Comparison of ENCODE assay signal across 12 cellular contexts in the genomic region with DNA sequence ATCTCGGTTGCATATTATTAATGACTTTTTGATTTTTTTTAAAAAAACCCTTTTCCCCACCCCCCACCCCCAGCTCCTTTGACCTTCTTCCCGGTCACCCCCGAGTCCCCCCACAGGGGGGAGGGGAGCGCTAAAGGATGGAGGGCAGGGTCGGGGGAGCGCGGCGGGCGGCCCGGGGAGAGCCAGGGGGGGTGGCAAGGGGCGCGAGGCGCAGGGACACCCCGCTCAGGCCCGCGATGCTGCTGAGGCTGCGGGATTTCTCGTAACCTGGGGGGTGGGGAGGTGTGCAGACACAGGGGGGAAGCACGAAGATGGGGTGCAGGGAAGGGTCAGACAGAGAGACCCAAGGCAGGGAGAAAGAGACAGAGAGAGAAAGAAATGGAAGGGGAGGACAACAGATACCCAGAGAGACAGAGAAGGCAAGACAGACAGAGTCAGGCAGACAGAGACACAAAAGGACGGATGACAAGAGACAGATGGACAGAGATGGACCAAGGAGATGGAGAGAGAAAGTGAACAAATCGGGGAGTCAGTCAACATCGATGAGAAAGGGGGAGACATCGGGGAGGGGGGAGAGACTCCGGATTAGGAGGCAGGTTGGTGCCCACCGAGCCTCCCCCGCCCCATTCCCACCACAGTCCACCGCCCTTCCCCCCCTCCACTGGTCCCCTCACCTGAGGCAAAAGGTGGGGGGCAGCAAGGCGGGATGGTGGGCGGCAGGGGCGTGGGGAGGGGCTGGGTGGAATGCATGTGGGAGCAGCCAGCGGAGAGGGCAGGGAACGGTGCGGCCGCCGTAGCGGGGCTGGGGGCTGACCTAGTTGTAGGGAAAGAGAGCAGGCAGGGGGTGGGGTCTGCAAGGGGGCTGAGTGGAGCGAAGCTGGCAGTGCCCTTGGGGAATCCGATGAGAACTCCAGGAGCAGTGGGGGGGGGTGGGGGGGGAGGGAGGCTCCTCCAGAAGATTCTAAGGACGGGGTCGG. TPM values are rescaled to one million over a fixed set of nuclear protein-coding genes. Genes with fewer than 3 reads are reported as not detected.
A peak's percentile ranks its signal among the peaks of the same experiment; 100 is the strongest.
DNase-seq lines count a peak whose midpoint lies in the region; ATAC-seq and TF ChIP-seq lines count a peak whose summit lies in the region.
"Had no signal": no experiment of that assay in that cellular context is flagged by ENCODE, and none has a peak within 500 bp of the region (broad histone marks: within the 10 kb centered on the region; RNA-seq: fewer than 3 reads in every experiment).

No MANE protein-coding gene starts in this region.

- WGBS in lower leg skin, 2 donors: 1 to 2% methylated on average over 35 to 37 of the region's 40 CpGs

- no peak overlapping the region for H3K4me3 ChIP-seq in lower leg skin (ENCODE audit: low read depth, poor library complexity, severe bottlenecking)
- H3K4me3 ChIP-seq: adrenal gland; BLaER1 treated with 17β-estradiol and CSF1 and Interleukin-3, amounts not matched to agents 10 nM and 100 nM had no signal

- TF ChIP-seq CTCF in glutamatergic neuron (IDR thresholded peaks at IDR 0.05; ENCODE audit: partially characterized antibody, unreplicated experiment): no peak
- TF ChIP-seq CTCF in lower leg skin (IDR thresholded peaks at IDR 0.05): no peak

- no peak for ATAC-seq in activated T-cell treated with anti-CD3 and anti-CD28 coated beads, Interleukin-2, amount 50 U/mL, for 4 hours
- ATAC-seq in GM21576 (IDR thresholded peaks at IDR 0.05; ENCODE audit: unreplicated experiment): no peak

- H3K27ac Mint-ChIP-seq in glutamatergic neuron (ENCODE audit: unreplicated experiment): peak overlapping the region; percentile 82

- intact Hi-C loops in lower leg skin (cut with DNase I; ENCODE audit: low total_unique reads): no loop called here

- peak overlapping the region; percentile 36 for H3K4me3 Mint-ChIP-seq in activated T-cell treated with anti-CD3 and anti-CD28 coated beads, Interleukin-2, amount 50 U/mL, for 4 hours
- peak overlapping the region; percentile 96 for H3K4me3 Mint-ChIP-seq in glutamatergic neuron (ENCODE audit: unreplicated experiment)

- H3K36me3 Mint-ChIP-seq in activated T-cell treated with anti-CD3 and anti-CD28 coated beads, Interleukin-2, amount 50 U/mL, for 4 hours (ENCODE audit: insufficient read depth): peaks cover 1% of the 10 kb centered on the region
- no peaks in the 10 kb centered on the region for H3K36me3 Mint-ChIP-seq in glutamatergic neuron (ENCODE audit: unreplicated experiment)

- DNase-seq in activated T-cell treated with anti-CD3 and anti-CD28 coated beads, Interleukin-2, amount 50 U/mL, for 4 hours: no peak
- no peak for DNase-seq in activated T-cell treated with anti-CD3 and anti-CD28 coated beads, Interleukin-2, amount 50 U/mL, for 48 hours
- DNase-seq in NCI-H2227 treated with DMSO at 0.1 percent for 48 hours (lab: John Stamatoyannopoulos, UW) (peak; percentile 53), glutamatergic neuron (peak; percentile 76), retina (peak; percentile 33), glomerular visceral epithelial cell (ENCODE audit: extremely low spot score) (no peak), lower leg skin (ENCODE audit: low spot score in 2 of 2) (no peak)
- DNase-seq: effector CD8-positive, alpha-beta T cell; NCI-H1048 had no signal

- H3K27me3 Mint-ChIP-seq in activated T-cell treated with anti-CD3 and anti-CD28 coated beads, Interleukin-2, amount 50 U/mL, for 4 hours (ENCODE audit: low read depth): peaks cover 71% of the 10 kb centered on the region
- peaks cover 16% of the 10 kb centered on the region for H3K27me3 Mint-ChIP-seq in glutamatergic neuron (ENCODE audit: unreplicated experiment)

- peaks cover 9% of the 10 kb centered on the region for H3K4me1 Mint-ChIP-seq in activated T-cell treated with anti-CD3 and anti-CD28 coated beads, Interleukin-2, amount 50 U/mL, for 4 hours (ENCODE audit: low read depth)
- peaks cover 9% of the 10 kb centered on the region for H3K4me1 Mint-ChIP-seq in glutamatergic neuron (ENCODE audit: low read depth, unreplicated experiment)

- H3K9me3 Mint-ChIP-seq in activated T-cell treated with anti-CD3 and anti-CD28 coated beads, Interleukin-2, amount 50 U/mL, for 4 hours: no peaks in the 10 kb centered on the region
- H3K9me3 Mint-ChIP-seq in glutamatergic neuron (ENCODE audit: unreplicated experiment): peaks cover 7% of the 10 kb centered on the region

- TF ChIP-seq POLR2A in lower leg skin (IDR thresholded peaks at IDR 0.05): no peak

RNA-seq across cellular contexts. Expression of a gene that starts 14.2 kb away (rescaled TPM):
- total RNA-seq in activated T-cell treated with anti-CD3 and anti-CD28 coated beads, Interleukin-2, amount 50 U/mL, for 4 hours: 1 to 10 TPM; 4.1 to 5.6 (median 4.6) TPM
- 10.6 TPM for total RNA-seq in glutamatergic neuron (ENCODE audit: unreplicated experiment)
- total RNA-seq in lower leg skin: 1 to 10 TPM in 3 of 4 donors, under 1 TPM in 1; 0.53 to 2.0 (median 1.7) TPM

RNA-seq across cellular contexts. Expression of a gene that starts 50.4 kb away (rescaled TPM):
- total RNA-seq in activated T-cell treated with anti-CD3 and anti-CD28 coated beads, Interleukin-2, amount 50 U/mL, for 4 hours: 10 to 100 TPM in 2 of 3 donors, 1 to 10 TPM in 1; 9.1 to 21.1 (median 10.4) TPM
- 0.88 TPM for total RNA-seq in glutamatergic neuron (ENCODE audit: unreplicated experiment)
- 1 to 10 TPM in 3 of 4 donors, under 1 TPM in 1; 0.51 to 5.9 (median 2.6) TPM for total RNA-seq in lower leg skin

Comparison
In these comparisons a context has a peak if more than half of its experiments do, and no peak if none do; other contexts are left out.
1. DNase-seq: peak in NCI-H2227 treated with DMSO at 0.1 percent for 48 hours (single experiment), glutamatergic neuron (single experiment) and retina (single experiment); none in activated T-cell treated with anti-CD3 and anti-CD28 coated beads, Interleukin-2, amount 50 U/mL, for 4 hours (single experiment), activated T-cell treated with anti-CD3 and anti-CD28 coated beads, Interleukin-2, amount 50 U/mL, for 48 hours (0 of 2), glomerular visceral epithelial cell (single experiment) and lower leg skin (0 of 2).